Comparison of ENCODE assay signal across 11 cellular contexts in genomic region chr14:50399251-50400032, GRCh38. TPM values are rescaled to one million over a fixed set of nuclear protein-coding genes. Genes with fewer than 3 reads are reported as not detected.
DNase-seq lines count a peak whose midpoint lies in the region; ATAC-seq, FAIRE-seq and TF ChIP-seq lines count a peak whose summit lies in the region.
"Had no signal": no experiment of that assay in that cellular context is flagged by ENCODE, and none has a peak within 500 bp of the region (broad histone marks: within the 10 kb centered on the region; RNA-seq: fewer than 3 reads in every experiment).

No MANE protein-coding gene starts in this region.

- no TSS peak for BruUV-seq in HepG2 (replicated peaks; lab: Mats Ljungman, UMichigan)

- no peak for FAIRE-seq in HepG2 (lab: Jason Lieb, UNC)
- FAIRE-seq: GM12878 had no signal

- no peak overlapping the region for H3K9ac ChIP-seq in HepG2 (ENCODE audit: insufficient read depth, low read depth, low read length)

- no peak overlapping the region for H2AFZ ChIP-seq in HepG2 (ENCODE audit: low read length)

- H3K27me3 ChIP-seq in transverse colon (no peaks in the 10 kb centered on the region), HepG2 (ENCODE audit: control insufficient read depth in 1 of 2, insufficient read depth in 2 of 2, low read length in 2 of 2) (no peaks in the 10 kb centered on the region)

- H3K36me3 ChIP-seq in transverse colon (no peaks in the 10 kb centered on the region), HepG2 (replicated peaks in 1 of 2; ENCODE audit: control insufficient read depth in 1 of 2, insufficient read depth in 2 of 2, low read length in 2 of 2) (no peaks in the 10 kb centered on the region)

- POLR2A ChIA-PET in HepG2 (lab: Yijun Ruan, JAX): no interaction called here

- no peaks in the 10 kb centered on the region for H4K20me1 ChIP-seq in HepG2 (ENCODE audit: insufficient read depth, low read length)

- TF ChIP-seq EP300 in transverse colon (IDR thresholded peaks at IDR 0.05; ENCODE audit: low read depth) (no peak), HepG2 (IDR thresholded peaks at IDR 0.05; ENCODE audit: low read depth in 2 of 2, low read length in 2 of 2) (no peak), HepG2 (CRISPR knock-in tag; IDR thresholded peaks at IDR 0.05; ENCODE audit: borderline replicate concordance) (no peak)

- 35 to 58% methylated on average over 3 to 6 of the region's 6 CpGs for WGBS in transverse colon (ENCODE audit: low coverage in 1 of 2), 2 donors
- 64% methylated on average over 6 of the region's 6 CpGs for WGBS in HepG2 (ENCODE audit: low lambda C conversion rate)

- intact Hi-C loops in transverse colon (cut with DNase I; ENCODE audit: low total_unique reads): loop anchor here (5.0 to 10.0 kb wide), 2 partner anchors 47 to 85 kb away; partner anchors contain the start of genes DMAC2L and L2HGDH
- intact Hi-C loops in HepG2 (cut with micrococcal nuclease; ENCODE audit: unreplicated experiment): loop anchor here (5.0 kb wide), 2 partner anchors 43 to 77 kb away; no protein-coding TSS in a partner anchor

- DNase-seq in NCI-H748 (lab: John Stamatoyannopoulos, UW; ENCODE audit: unreplicated experiment): peak; percentile 11
- no peak for DNase-seq in NCI-H748 treated with DMSO at 0.1 percent for 48 hours (lab: John Stamatoyannopoulos, UW)
- DNase-seq in SHP77 treated with DMSO at 0.1 percent for 48 hours (lab: John Stamatoyannopoulos, UW): peak; percentile 9
- peak; percentile 22 for DNase-seq in hepatic stellate cell (ENCODE audit: low spot score)
- DNase-seq in transverse colon: peak; percentile 80
- DNase-seq in HepG2 (ENCODE audit: low spot score): no peak
- DNase-seq: OCI-M1 had no signal

- TF ChIP-seq CTCF in transverse colon (IDR thresholded peaks at IDR 0.05) (peak in 3 of 5 experiments; percentile 14 to 38 (median 17)), HepG2 (CRISPR knock-in tag; IDR thresholded peaks at IDR 0.05) (no peak)

- H3K4me1 ChIP-seq in transverse colon (peaks cover 16 to 47% (median 27%) of the 10 kb centered on the region in 4 donors), HepG2 (ENCODE audit: insufficient read depth, low read length) (peaks cover 38% of the 10 kb centered on the region)

- TF ChIP-seq RAD21 in HepG2 (CRISPR knock-in tag; IDR thresholded peaks at IDR 0.05): no peak

- in situ Hi-C loops in transverse colon (cut with MboI; ENCODE audit: low pct_ligation_motif_present in 1 of 4, low pct_unique_long_range_greater_than_20kb in 1 of 4, low sequenced_read_pairs in 3 of 4): loop anchor here in 1 of 4 donors (10.0 kb wide), 1 partner anchor 55 kb away; no protein-coding TSS in a partner anchor
- in situ Hi-C loops in HepG2 (cut with HindIII; ENCODE audit: extremely low pct_ligation_motif_present, low pct_unique_long_range_greater_than_20kb): no loop called here

- CTCF ChIA-PET in HepG2 (lab: Yijun Ruan, JAX; ENCODE audit: low intra/inter-chr PET ratio, low total read pairs): no interaction called here

- peak overlapping the region; percentile 8 to 94 (median 30) for H3K27ac ChIP-seq in transverse colon
- no peak overlapping the region for H3K27ac ChIP-seq in HepG2 (ENCODE audit: extremely low read length, insufficient read depth, low read length)
- H3K27ac ChIP-seq: coronary artery had no signal

- H3K9me3 ChIP-seq in transverse colon: no peaks in the 10 kb centered on the region
- no peaks in the 10 kb centered on the region for H3K9me3 ChIP-seq in HepG2 (ENCODE audit: low read length)

- no peak for TF ChIP-seq POLR2A in transverse colon (IDR thresholded peaks at IDR 0.05)
- TF ChIP-seq POLR2A in HepG2 (IDR thresholded peaks at IDR 0.05; ENCODE audit: insufficient read depth in 1 of 2, low read depth in 2 of 2, low read length in 2 of 2): no peak

- H3K79me2 ChIP-seq in HepG2 (ENCODE audit: insufficient read depth, low read length): no peaks in the 10 kb centered on the region

- no peak for ATAC-seq in HepG2
- no peak for ATAC-seq in activated CD4-positive, CD25-positive, alpha-beta regulatory T cell treated with anti-CD3 and anti-CD28 coated beads, Interleukin-2, amount 50 U/mL, for 24 hours
- ATAC-seq in GM19467 (IDR thresholded peaks at IDR 0.05; ENCODE audit: unreplicated experiment): no peak
- ATAC-seq: GM12878 had no signal

- H3K4me3 ChIP-seq in transverse colon: no peak overlapping the region
- H3K4me3 ChIP-seq in HepG2 (replicated peaks in 1 of 3; ENCODE audit: insufficient read depth in 1 of 3, low read depth in 2 of 3, low read length in 3 of 3): no peak overlapping the region
- H3K4me3 ChIP-seq: coronary artery, GM12878 had no signal

- no peak overlapping the region for H3K4me2 ChIP-seq in HepG2 (ENCODE audit: low read depth, low read length)

TF ChIP-seq in HepG2, 621 proteins besides CTCF, POLR2A, EP300 and RAD21:
- TF ChIP-seq AHR (CRISPR knock-in tag; IDR thresholded peaks at IDR 0.05): no peak
- TF ChIP-seq ZNF850 (CRISPR knock-in tag; conservative IDR thresholded peaks at IDR 0.05): no peak

RNA-seq across cellular contexts. Expression of gene CDKL1, which starts 2.8 kb away (rescaled TPM):
- 10 to 100 TPM; 15.3 to 36.8 (median 28.2) TPM for total RNA-seq in transverse colon
- total RNA-seq in HepG2 (2016; rRNA removed; fragmentation: Illumina TruSeq; extraction: Trizol): 5.1 and 7.9 TPM in 2 replicates
- total RNA-seq in HepG2 (2016; cell fraction: cytosol; rRNA removed; fragmentation: Illumina TruSeq; extraction: Trizol; ENCODE audit: low read depth): 1.4 and 3.0 TPM in 2 replicates
- 4.2 and 9.4 TPM in 2 replicates for total RNA-seq in HepG2 (2016; cell fraction: insoluble cytoplasmic fraction; rRNA removed; fragmentation: Illumina TruSeq; extraction: Trizol)
- 2.3 and 3.1 TPM in 2 replicates for total RNA-seq in HepG2 (2016; cell fraction: membrane; rRNA removed; fragmentation: Illumina TruSeq; extraction: Trizol)
- total RNA-seq in HepG2 (2016; cell fraction: nucleus; rRNA removed; fragmentation: Illumina TruSeq; extraction: Trizol): 1.9 and 6.9 TPM in 2 replicates
- 0.30 and 4.4 TPM in 2 replicates for polyA plus RNA-seq in HepG2 (2011; rRNA removed)
- polyA plus RNA-seq in HepG2 (2011; cell fraction: cytosol; rRNA removed): 0.33 and 1.1 TPM in 2 replicates
- 0.57 and 0.66 TPM in 2 replicates for polyA plus RNA-seq in HepG2 (2011; cell fraction: nucleus; rRNA removed)
- polyA plus RNA-seq in HepG2 (2012): 0.33 and 0.63 TPM in 2 replicates
- 0.33 and 1.4 TPM in 2 replicates for polyA plus RNA-seq in HepG2 (2016; cell fraction: cytosol; fragmentation: Illumina TruSeq; extraction: Trizol; ENCODE audit: low read depth)
- 7.0 and 9.1 TPM in 2 replicates for polyA plus RNA-seq in HepG2 (2016; cell fraction: insoluble cytoplasmic fraction; fragmentation: Illumina TruSeq; extraction: Trizol; ENCODE audit: low read depth)
- 0.94 and 1.4 TPM in 2 replicates for polyA plus RNA-seq in HepG2 (2016; cell fraction: membrane; fragmentation: Illumina TruSeq; extraction: Trizol; ENCODE audit: low read depth)
- 1.9 and 2.0 TPM in 2 replicates for polyA plus RNA-seq in HepG2 (2016; cell fraction: nucleus; fragmentation: Illumina TruSeq; extraction: Trizol; ENCODE audit: insufficient read depth, low read depth)
- 1.7 and 2.9 TPM in 2 replicates for polyA minus RNA-seq in HepG2 (2011; rRNA and poly(A)+ RNA removed; ENCODE audit: low replicate concordance)
- 0.79 and 2.7 TPM in 2 replicates for polyA minus RNA-seq in HepG2 (2011; cell fraction: cytosol; rRNA and poly(A)+ RNA removed)
- polyA minus RNA-seq in HepG2 (2011; cell fraction: nucleus; rRNA and poly(A)+ RNA removed): 0.99 and 1.2 TPM in 2 replicates

Comparison
In these comparisons a context has a peak if more than half of its experiments do, and no peak if none do; other contexts are left out.
1. DNase-seq: peak in NCI-H748 (single experiment), SHP77 treated with DMSO at 0.1 percent for 48 hours (single experiment), hepatic stellate cell (single experiment) and transverse colon (single experiment); none in NCI-H748 treated with DMSO at 0.1 percent for 48 hours (single experiment) and HepG2 (single experiment).